ENCODE assay signal across 2 cellular contexts in genomic region chr6:82775989-82776388, GRCh38.
TF ChIP-seq lines count a peak whose summit lies in the region.

No MANE protein-coding gene starts in this region.

TF ChIP-seq in GM23338, 12 proteins besides CTCF, POLR2A, EP300 and RAD21 (continued from another document):
- TF ChIP-seq NANOG (IDR thresholded peaks at IDR 0.05; ENCODE audit: borderline replicate concordance) (no peak), POLR2AphosphoS5 (IDR thresholded peaks at IDR 0.05; ENCODE audit: low read depth) (no peak), JUNB (IDR thresholded peaks at IDR 0.05; ENCODE audit: unreplicated experiment) (no peak), EZH2phosphoT487 (IDR thresholded peaks at IDR 0.05; ENCODE audit: unreplicated experiment) (no peak), ETS1 (IDR thresholded peaks at IDR 0.05) (no peak), STAT1 (IDR thresholded peaks at IDR 0.05; ENCODE audit: unreplicated experiment) (no peak), ZNF462 (CRISPR knock-in tag; IDR thresholded peaks at IDR 0.05) (no peak)

TF ChIP-seq in WTC11, 78 proteins besides CTCF, POLR2A, EP300 and RAD21 (continued from another document):
- TF ChIP-seq ARID4B (CRISPR knock-in tag; IDR thresholded peaks at IDR 0.05; ENCODE audit: borderline replicate concordance) (no peak), AR (CRISPR knock-in tag; IDR thresholded peaks at IDR 0.05) (no peak), PRDM15 (CRISPR knock-in tag; IDR thresholded peaks at IDR 0.05) (no peak), TP53 (CRISPR knock-in tag; IDR thresholded peaks at IDR 0.05) (no peak)
